Comparison of ENCODE assay signal across 12 cellular contexts in genomic region chr1:36481771-36482723, GRCh38. TPM values are rescaled to one million over a fixed set of nuclear protein-coding genes. Genes with fewer than 3 reads are reported as not detected.
DNase-seq lines count a peak whose midpoint lies in the region; ATAC-seq and TF ChIP-seq lines count a peak whose summit lies in the region.
"Had no signal": no experiment of that assay in that cellular context is flagged by ENCODE, and none has a peak within 500 bp of the region (broad histone marks: within the 10 kb centered on the region; RNA-seq: fewer than 3 reads in every experiment).

No MANE protein-coding gene starts in this region.

- no peaks in the 10 kb centered on the region for H3K27me3 ChIP-seq in right atrium auricular region
- no peaks in the 10 kb centered on the region for H3K27me3 ChIP-seq in sigmoid colon

- TF ChIP-seq EP300 in sigmoid colon (IDR thresholded peaks at IDR 0.05) = no peak

- no peaks in the 10 kb centered on the region for H3K36me3 ChIP-seq in right atrium auricular region
- no peaks in the 10 kb centered on the region for H3K36me3 ChIP-seq in sigmoid colon
- H3K36me3 ChIP-seq: gastrocnemius medialis had no signal

- H3K4me1 ChIP-seq in right atrium auricular region (peaks cover 0 to 12% of the 10 kb centered on the region in 2 donors), sigmoid colon (no peaks in the 10 kb centered on the region)
- H3K4me1 ChIP-seq: gastrocnemius medialis had no signal

- no peak for ATAC-seq in GM18519 (IDR thresholded peaks at IDR 0.05; ENCODE audit: low FRiP score, unreplicated experiment)
- ATAC-seq: mucosa of descending colon had no signal

- intact Hi-C loops in sigmoid colon (cut with DNase I) = no loop called here

- no peak for TF ChIP-seq POLR2A in sigmoid colon (IDR thresholded peaks at IDR 0.05)

- 32 to 62% methylated on average over 26 of the region's 26 CpGs for WGBS in sigmoid colon, 2 donors

- H3K4me3 ChIP-seq in right atrium auricular region (peak overlapping the region; percentile 9 to 24), sigmoid colon (peak overlapping the region in 2 of 4 donors; percentile 15 to 30)
- H3K4me3 ChIP-seq: mucosa of descending colon had no signal

- H3K9me3 ChIP-seq in right atrium auricular region (no peaks in the 10 kb centered on the region), sigmoid colon (no peaks in the 10 kb centered on the region)
- H3K9me3 ChIP-seq: gastrocnemius medialis, mucosa of descending colon had no signal

- H3K27ac ChIP-seq in right atrium auricular region (peak overlapping the region in 1 of 2 donors; percentile 11), sigmoid colon (peak overlapping the region in 1 of 4 donors; percentile 3)
- H3K27ac ChIP-seq: gastrocnemius medialis had no signal

- peak; percentile 22 for DNase-seq in activated CD4-positive, alpha-beta T cell treated with anti-CD3 and anti-CD28 coated beads for 48 hours
- DNase-seq in activated CD4-positive, alpha-beta T cell treated with anti-CD3 and anti-CD28 coated beads, Interleukin-2, amount 50 U/mL, for 1 hour = no peak
- DNase-seq in UCSD-AML1 (lab: John Stamatoyannopoulos, UW; ENCODE audit: unreplicated experiment) = peak; percentile 39
- DNase-seq in right atrium auricular region (ENCODE audit: low spot score) = no peak
- peak; percentile 37 for DNase-seq in sigmoid colon
- no peak for DNase-seq in SHP77 treated with DMSO at 0.1 percent for 48 hours (lab: John Stamatoyannopoulos, UW)
- no peak for DNase-seq in NCI-H2029 treated with DMSO at 0.1 percent for 48 hours (lab: John Stamatoyannopoulos, UW)
- DNase-seq: EL, gastrocnemius medialis, mucosa of descending colon, NCI-H446 had no signal

- TF ChIP-seq CTCF in right atrium auricular region (IDR thresholded peaks at IDR 0.05) = no peak
- TF ChIP-seq CTCF in sigmoid colon (IDR thresholded peaks at IDR 0.05) = no peak

RNA-seq across cellular contexts. Expression of gene CSF3R, which starts 0.7 kb away (rescaled TPM):
- total RNA-seq in right atrium auricular region (1 to 10 TPM; 3.4 to 9.3 TPM), sigmoid colon (1 to 10 TPM; 7.5 to 9.1 (median 8.6) TPM)
- polyA plus RNA-seq in sigmoid colon = 1 to 10 TPM; 3.9 to 4.2 (median 3.9) TPM

RNA-seq across cellular contexts. Expression of gene MRPS15, which starts 17.9 kb away (rescaled TPM):
- total RNA-seq in right atrium auricular region = 10 to 100 TPM; 81.4 to 93.4 TPM
- 100 to 1,000 TPM in 1 of 4 donors, 10 to 100 TPM in 3; 70.3 to 115 (median 79.0) TPM for total RNA-seq in sigmoid colon
- polyA plus RNA-seq in sigmoid colon = 100 to 1,000 TPM in 2 of 3 donors, 10 to 100 TPM in 1; 81.1 to 103 (median 103) TPM

RNA-seq across cellular contexts. Expression of gene OSCP1, which starts 31.8 kb away (rescaled TPM):
- 1 to 10 TPM; 4.9 to 7.9 TPM for total RNA-seq in right atrium auricular region
- 10 to 100 TPM; 10.2 to 15.3 (median 10.7) TPM for total RNA-seq in sigmoid colon
- 1 to 10 TPM in 2 of 3 donors, not detected in 1; 1.8 to 3.7 TPM for polyA plus RNA-seq in sigmoid colon

Comparison
In these comparisons a context has a peak if more than half of its experiments do, and no peak if none do; other contexts are left out.
1. DNase-seq: peak in activated CD4-positive, alpha-beta T cell treated with anti-CD3 and anti-CD28 coated beads for 48 hours (single experiment), UCSD-AML1 (single experiment) and sigmoid colon (single experiment); none in activated CD4-positive, alpha-beta T cell treated with anti-CD3 and anti-CD28 coated beads, Interleukin-2, amount 50 U/mL, for 1 hour (single experiment), right atrium auricular region (single experiment), SHP77 treated with DMSO at 0.1 percent for 48 hours (single experiment) and NCI-H2029 treated with DMSO at 0.1 percent for 48 hours (single experiment).